ENCODE assay signal across 15 cellular contexts in genomic region chr1:100219457-100219856, GRCh38. TPM values are rescaled to one million over a fixed set of nuclear protein-coding genes. Genes with fewer than 3 reads are reported as not detected.
DNase-seq lines count a peak whose midpoint lies in the region; ATAC-seq lines count a peak whose summit lies in the region.
"Had no signal": no experiment of that assay in that cellular context is flagged by ENCODE, and none has a peak within 500 bp of the region (broad histone marks: within the 10 kb centered on the region; RNA-seq: fewer than 3 reads in every experiment).

No MANE protein-coding gene starts in this region.

- peak overlapping the region; percentile 26 for H3K27ac Mint-ChIP-seq in stimulated activated naive CD8-positive, alpha-beta T cell treated with anti-CD3 and anti-CD28 coated beads, Interleukin-15, Interleukin-2, amounts not matched to agents 100 ng/mL and 50 ng/mL, for 24 hours
- H3K27ac Mint-ChIP-seq in activated T-helper 17 cell treated with anti-CD3 and anti-CD28 coated beads, Interleukin-2, amount 50 U/mL, for 72 hours: peak overlapping the region; percentile 23
- H3K27ac Mint-ChIP-seq in natural killer cell treated with Interleukin-12 subunit alpha and Interleukin-12 subunit beta and Interleukin-15 and Interleukin-18, amount 100 ng/mL, for 72 hours: peak overlapping the region; percentile 48 to 53
- H3K27ac Mint-ChIP-seq: GM23338 had no signal

- H3K27me3 Mint-ChIP-seq in stimulated activated naive CD8-positive, alpha-beta T cell treated with anti-CD3 and anti-CD28 coated beads, Interleukin-15, Interleukin-2, amounts not matched to agents 100 ng/mL and 50 ng/mL, for 24 hours: no peaks in the 10 kb centered on the region
- H3K27me3 Mint-ChIP-seq in activated T-helper 17 cell treated with anti-CD3 and anti-CD28 coated beads, Interleukin-2, amount 50 U/mL, for 72 hours: no peaks in the 10 kb centered on the region
- H3K27me3 Mint-ChIP-seq in natural killer cell treated with Interleukin-12 subunit alpha and Interleukin-12 subunit beta and Interleukin-15 and Interleukin-18, amount 100 ng/mL, for 72 hours: no peaks in the 10 kb centered on the region
- H3K27me3 Mint-ChIP-seq: CD4-positive, CD25-positive, alpha-beta regulatory T cell had no signal

- peaks cover 38% of the 10 kb centered on the region for H3K36me3 Mint-ChIP-seq in stimulated activated naive CD8-positive, alpha-beta T cell treated with anti-CD3 and anti-CD28 coated beads, Interleukin-15, Interleukin-2, amounts not matched to agents 100 ng/mL and 50 ng/mL, for 24 hours (ENCODE audit: low read depth)
- H3K36me3 Mint-ChIP-seq in activated T-helper 17 cell treated with anti-CD3 and anti-CD28 coated beads, Interleukin-2, amount 50 U/mL, for 72 hours (ENCODE audit: low read depth): peaks cover 46% of the 10 kb centered on the region
- peaks cover 6% of the 10 kb centered on the region for H3K36me3 Mint-ChIP-seq in natural killer cell treated with Interleukin-12 subunit alpha and Interleukin-12 subunit beta and Interleukin-15 and Interleukin-18, amount 100 ng/mL, for 72 hours

- no peak for ATAC-seq in stimulated activated naive CD8-positive, alpha-beta T cell treated with anti-CD3 and anti-CD28 coated beads, Interleukin-15, Interleukin-2, amounts not matched to agents 100 U/mL and 50 U/mL, for 24 hours
- no peak for ATAC-seq in activated T-helper 17 cell treated with anti-CD3 and anti-CD28 coated beads, Interleukin-2, amount 50 U/mL, for 72 hours (replicated peaks)
- ATAC-seq in natural killer cell treated with Interleukin-12 subunit alpha and Interleukin-12 subunit beta and Interleukin-15 and Interleukin-18, amount 100 ng/mL, for 72 hours: peak in 1 of 2 donors; percentile 72
- ATAC-seq in HG02970 (IDR thresholded peaks at IDR 0.05; ENCODE audit: low FRiP score, unreplicated experiment) (no peak), GM19324 (IDR thresholded peaks at IDR 0.05; ENCODE audit: low FRiP score, unreplicated experiment) (no peak)
- ATAC-seq: GM23338 had no signal

- no peak for DNase-seq in stimulated activated naive CD8-positive, alpha-beta T cell treated with anti-CD3 and anti-CD28 coated beads, Interleukin-15, Interleukin-2, amounts not matched to agents 100 U/mL and 50 U/mL, for 24 hours
- DNase-seq in natural killer cell treated with Interleukin-12 subunit alpha and Interleukin-12 subunit beta and Interleukin-15 and Interleukin-18, amount 100 ng/mL, for 72 hours (ENCODE audit: low spot score): peak; percentile 60
- DNase-seq in RPMI8226: no peak
- DNase-seq: ACHN; Calu3; CD4-positive, CD25-positive, alpha-beta regulatory T cell; DMS79; H7; IMR-90 had no signal

- H3K4me3 Mint-ChIP-seq in stimulated activated naive CD8-positive, alpha-beta T cell treated with anti-CD3 and anti-CD28 coated beads, Interleukin-15, Interleukin-2, amounts not matched to agents 100 ng/mL and 50 ng/mL, for 24 hours: no peak overlapping the region
- H3K4me3 Mint-ChIP-seq in activated T-helper 17 cell treated with anti-CD3 and anti-CD28 coated beads, Interleukin-2, amount 50 U/mL, for 72 hours: no peak overlapping the region
- peak overlapping the region; percentile 27 for H3K4me3 Mint-ChIP-seq in natural killer cell treated with Interleukin-12 subunit alpha and Interleukin-12 subunit beta and Interleukin-15 and Interleukin-18, amount 100 ng/mL, for 72 hours
- H3K4me3 Mint-ChIP-seq: CD4-positive, CD25-positive, alpha-beta regulatory T cell; GM23338 had no signal

- H3K9me3 Mint-ChIP-seq in stimulated activated naive CD8-positive, alpha-beta T cell treated with anti-CD3 and anti-CD28 coated beads, Interleukin-15, Interleukin-2, amounts not matched to agents 100 ng/mL and 50 ng/mL, for 24 hours: no peaks in the 10 kb centered on the region
- H3K9me3 Mint-ChIP-seq in activated T-helper 17 cell treated with anti-CD3 and anti-CD28 coated beads, Interleukin-2, amount 50 U/mL, for 72 hours: no peaks in the 10 kb centered on the region
- no peaks in the 10 kb centered on the region for H3K9me3 Mint-ChIP-seq in natural killer cell treated with Interleukin-12 subunit alpha and Interleukin-12 subunit beta and Interleukin-15 and Interleukin-18, amount 100 ng/mL, for 72 hours
- H3K9me3 Mint-ChIP-seq: CD4-positive, CD25-positive, alpha-beta regulatory T cell; GM23338 had no signal

- H3K4me1 Mint-ChIP-seq in stimulated activated naive CD8-positive, alpha-beta T cell treated with anti-CD3 and anti-CD28 coated beads, Interleukin-15, Interleukin-2, amounts not matched to agents 100 ng/mL and 50 ng/mL, for 24 hours (ENCODE audit: low read depth): peaks cover 12% of the 10 kb centered on the region
- H3K4me1 Mint-ChIP-seq in activated T-helper 17 cell treated with anti-CD3 and anti-CD28 coated beads, Interleukin-2, amount 50 U/mL, for 72 hours: peaks cover 9% of the 10 kb centered on the region
- peaks cover 12 to 13% of the 10 kb centered on the region in 2 donors for H3K4me1 Mint-ChIP-seq in natural killer cell treated with Interleukin-12 subunit alpha and Interleukin-12 subunit beta and Interleukin-15 and Interleukin-18, amount 100 ng/mL, for 72 hours (ENCODE audit: low read depth in 2 of 2)
- H3K4me1 Mint-ChIP-seq: GM23338 had no signal

RNA-seq across cellular contexts. Expression of gene DBT, which starts 30.2 kb away (rescaled TPM):
- total RNA-seq in activated T-helper 17 cell treated with anti-CD3 and anti-CD28 coated beads, Interleukin-2, amount 50 U/mL, for 72 hours: 10 to 100 TPM; 12.3 to 12.6 TPM
- total RNA-seq in natural killer cell treated with Interleukin-12 subunit alpha and Interleukin-12 subunit beta and Interleukin-15 and Interleukin-18, amount 100 ng/mL, for 72 hours: 10 to 100 TPM in 1 of 2 donors, 1 to 10 TPM in 1; 9.3 to 12.8 TPM

RNA-seq across cellular contexts. Expression of gene LRRC39, which starts 41.4 kb away (rescaled TPM):
- 1 to 10 TPM in 1 of 2 donors, under 1 TPM in 1; 0.82 to 1.0 TPM for total RNA-seq in activated T-helper 17 cell treated with anti-CD3 and anti-CD28 coated beads, Interleukin-2, amount 50 U/mL, for 72 hours
- total RNA-seq in natural killer cell treated with Interleukin-12 subunit alpha and Interleukin-12 subunit beta and Interleukin-15 and Interleukin-18, amount 100 ng/mL, for 72 hours: under 1 TPM; 0.50 to 1.00 TPM
- total RNA-seq: A172 had no signal

RNA-seq across cellular contexts. Expression of gene RTCA, which starts 46.6 kb away (rescaled TPM):
- total RNA-seq in activated T-helper 17 cell treated with anti-CD3 and anti-CD28 coated beads, Interleukin-2, amount 50 U/mL, for 72 hours: 10 to 100 TPM; 48.3 to 57.7 TPM
- total RNA-seq in natural killer cell treated with Interleukin-12 subunit alpha and Interleukin-12 subunit beta and Interleukin-15 and Interleukin-18, amount 100 ng/mL, for 72 hours: 10 to 100 TPM; 65.2 to 71.5 TPM
